ENCODE assay signal across 14 cellular contexts in the genomic region with DNA sequence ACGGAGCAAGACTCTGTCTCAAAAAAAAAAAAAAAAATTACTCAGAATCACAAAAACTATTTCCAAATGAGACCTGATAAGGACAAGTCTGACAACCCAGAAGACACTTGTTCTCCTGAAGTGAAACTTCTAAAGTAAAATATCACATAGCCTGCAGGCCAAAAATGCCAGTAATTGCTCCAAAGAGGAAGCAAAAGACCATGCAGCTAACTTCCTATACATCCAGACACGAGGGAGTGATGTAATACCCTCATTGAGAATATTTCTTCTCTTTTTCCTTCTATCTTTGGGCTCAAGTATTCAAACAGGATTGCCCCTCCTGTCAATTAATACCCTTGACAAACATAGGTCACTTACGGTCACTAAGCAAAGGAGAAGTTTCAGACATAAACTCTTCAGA.
"Had no signal": no experiment of that assay in that cellular context is flagged by ENCODE, and none has a peak within 500 bp of the region (broad histone marks: within the 10 kb centered on the region; RNA-seq: fewer than 3 reads in every experiment).

No MANE protein-coding gene starts in this region.

- H3K27ac ChIP-seq: testis, VCaP had no signal

- H3K9me3 ChIP-seq: testis had no signal

- DNase-seq: activated CD4-positive, alpha-beta memory T cell treated with anti-CD3 and anti-CD28 coated beads for 36 hours; activated gamma-delta T cell; activated naive CD8-positive, alpha-beta T cell treated with anti-CD3 and anti-CD28 coated beads, Interleukin-2, amount 10 ng/mL, durations not matched to agents 7 days and 5 days; activated T-cell treated with anti-CD3 and anti-CD28 coated beads, Interleukin-2, amount 50 U/mL, for 4 hours; cerebellar nuclear complex; dorsolateral prefrontal cortex; left colon; mammary epithelial cell; stimulated activated CD4-positive, alpha-beta T cell treated with anti-CD3 and anti-CD28 coated beads, Interleukin-2, amount 100 ng/mL, for 48 hours; stimulated activated naive CD8-positive, alpha-beta T cell treated with anti-CD3 and anti-CD28 coated beads, Interleukin-15, amount 100 ng/mL, for 72 hours; T1000; testis had no signal

- H3K27me3 ChIP-seq: dorsolateral prefrontal cortex, testis had no signal

- ATAC-seq: activated T-cell treated with anti-CD3 and anti-CD28 coated beads, Interleukin-2, amount 50 U/mL, for 4 hours; esophagus mucosa; left colon; stimulated activated naive CD8-positive, alpha-beta T cell treated with anti-CD3 and anti-CD28 coated beads, Interleukin-15, amount 100 ng/mL, for 72 hours had no signal

- H3K4me3 ChIP-seq: dorsolateral prefrontal cortex, testis had no signal

- H3K4me1 ChIP-seq: testis had no signal
